8 cellular contexts compared by ENCODE assay signal in genomic region chr6:90322976-90323474, GRCh38.
"Had no signal": no experiment of that assay in that cellular context is flagged by ENCODE, and none has a peak within 500 bp of the region (broad histone marks: within the 10 kb centered on the region; RNA-seq: fewer than 3 reads in every experiment).

No MANE protein-coding gene starts in this region.

- DNase-seq: H9, HCEC 1CT, IMR-90, KBM-7 had no signal

- FAIRE-seq: H1, H54, HepG2 had no signal

- ATAC-seq: GM23338, HepG2 had no signal
